In the genomic region with DNA sequence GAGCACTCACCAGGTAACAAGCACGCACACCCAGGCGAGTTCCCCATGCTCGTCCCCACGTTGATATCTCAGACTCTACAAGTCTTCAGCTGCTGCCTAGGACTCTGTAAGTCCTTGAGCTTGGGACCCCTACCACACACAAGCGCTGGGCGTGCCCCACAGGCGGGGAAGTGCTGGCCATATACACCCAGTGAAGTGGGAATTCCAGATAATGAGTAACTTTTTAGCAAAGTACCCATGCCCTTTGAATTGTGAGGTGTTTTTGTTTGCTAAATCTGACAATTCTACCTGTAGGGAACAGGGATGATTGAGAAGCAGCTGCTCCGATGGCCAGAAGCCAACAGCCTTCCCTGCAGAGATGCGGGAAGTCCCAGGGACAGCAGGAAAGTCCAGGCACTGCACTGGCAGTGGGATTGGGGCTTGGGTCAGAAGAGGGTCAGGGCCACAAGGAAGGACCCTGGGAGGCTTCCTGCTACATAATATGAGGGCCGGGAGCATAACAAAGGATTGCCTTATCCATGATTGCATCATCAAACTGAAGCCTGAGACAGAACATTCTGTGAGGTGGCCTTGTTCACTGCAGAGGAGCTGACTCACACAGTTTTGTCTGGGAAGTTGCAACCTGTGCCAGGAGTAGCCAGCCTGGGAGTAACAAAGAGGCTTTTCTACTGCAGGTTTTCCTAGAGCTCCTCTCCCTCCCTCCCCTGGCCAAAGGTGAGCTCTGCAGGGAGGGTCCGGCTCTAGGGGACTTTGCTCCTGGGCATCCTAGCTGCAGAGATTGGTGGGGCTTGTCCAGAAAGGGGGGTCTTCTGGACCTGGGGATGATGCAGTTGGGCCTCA, we compare ENCODE assay signal across 8 cellular contexts. TPM values are rescaled to one million over a fixed set of nuclear protein-coding genes. Genes with fewer than 3 reads are reported as not detected.
DNase-seq lines count a peak whose midpoint lies in the region; ATAC-seq and TF ChIP-seq lines count a peak whose summit lies in the region.

No MANE protein-coding gene starts in this region.

- H3K4me1 ChIP-seq in esophagus (ENCODE audit: control insufficient read depth in 2 of 2, insufficient read depth in 2 of 2, low read length in 1 of 2) (peaks cover 2 to 19% of the 10 kb centered on the region in 2 donors), mucosa of stomach (ENCODE audit: control insufficient read depth, insufficient read depth, low read length) (peaks cover 41% of the 10 kb centered on the region)

- no peaks in the 10 kb centered on the region for H3K27me3 ChIP-seq in AG04450 (ENCODE audit: control insufficient read depth, insufficient read depth, low read length)
- H3K27me3 ChIP-seq in esophagus (ENCODE audit: control insufficient read depth in 1 of 2, insufficient read depth in 2 of 2, low read length in 2 of 2): no peaks in the 10 kb centered on the region
- no peaks in the 10 kb centered on the region for H3K27me3 ChIP-seq in mucosa of stomach (ENCODE audit: control insufficient read depth, insufficient read depth, low read length)
- H3K27me3 ChIP-seq in WERI-Rb-1 (ENCODE audit: insufficient read depth, low read depth, severe bottlenecking): peaks cover 8% of the 10 kb centered on the region

- no peak overlapping the region for H3K4me3 Mint-ChIP-seq in activated T-cell treated with anti-CD3 and anti-CD28 coated beads, Interleukin-2, amount 50 U/mL, for 24 hours

- ATAC-seq in HG02981 (IDR thresholded peaks at IDR 0.05; ENCODE audit: unreplicated experiment): no peak

- H3K4me1 Mint-ChIP-seq in activated T-cell treated with anti-CD3 and anti-CD28 coated beads, Interleukin-2, amount 50 U/mL, for 24 hours (ENCODE audit: low read depth): no peaks in the 10 kb centered on the region

- TF ChIP-seq CTCF in AG04450 (IDR thresholded peaks at IDR 0.05; ENCODE audit: low read depth, low read length) (no peak), WERI-Rb-1 (IDR thresholded peaks at IDR 0.05; ENCODE audit: low read depth, low read length) (no peak)

- no peak overlapping the region for H3K4me3 ChIP-seq in AG04450 (ENCODE audit: low read depth, low read length)
- H3K4me3 ChIP-seq in esophagus (ENCODE audit: low read depth in 1 of 2, low read length in 2 of 2): no peak overlapping the region
- no peak overlapping the region for H3K4me3 ChIP-seq in mucosa of stomach (ENCODE audit: low read length)
- no peak overlapping the region for H3K4me3 ChIP-seq in WERI-Rb-1 (ENCODE audit: low read depth, low read length)

- CTCF ChIA-PET in AG04450 (lab: Charles Lee): interaction anchor here (0.6 to 0.9 kb wide), 2 partner anchors 15 to 1918 kb away, joined by 3 to 7 read pairs; no protein-coding TSS in a partner anchor

- peak overlapping the region; percentile 96 for H3K27ac ChIP-seq in AG04450 (ENCODE audit: low read depth, low read length)
- H3K27ac ChIP-seq in esophagus (ENCODE audit: low read depth in 2 of 2, low read length in 1 of 2): peak overlapping the region; percentile 75 to 86
- H3K27ac ChIP-seq in WERI-Rb-1: no peak overlapping the region

- 50 to 57% methylated on average over 11 of the region's 11 CpGs for WGBS in esophagus, 2 donors

- H3K36me3 ChIP-seq in esophagus (ENCODE audit: control insufficient read depth in 2 of 2, insufficient read depth in 2 of 2, low read length in 1 of 2) (no peaks in the 10 kb centered on the region), mucosa of stomach (ENCODE audit: control insufficient read depth, insufficient read depth, low read length) (no peaks in the 10 kb centered on the region), WERI-Rb-1 (no peaks in the 10 kb centered on the region)

- no peaks in the 10 kb centered on the region for H3K9me3 Mint-ChIP-seq in activated T-cell treated with anti-CD3 and anti-CD28 coated beads, Interleukin-2, amount 50 U/mL, for 24 hours

- H3K9me3 ChIP-seq in AG04450 (ENCODE audit: control insufficient read depth, insufficient read depth, low read length): no peaks in the 10 kb centered on the region
- no peaks in the 10 kb centered on the region for H3K9me3 ChIP-seq in esophagus (ENCODE audit: control insufficient read depth in 2 of 2, insufficient read depth in 1 of 2, low read depth in 1 of 2, low read length in 1 of 2)
- no peaks in the 10 kb centered on the region for H3K9me3 ChIP-seq in mucosa of stomach (ENCODE audit: control insufficient read depth, low read length)
- H3K9me3 ChIP-seq in WERI-Rb-1 (ENCODE audit: severe bottlenecking): no peaks in the 10 kb centered on the region

- H3K27ac Mint-ChIP-seq in activated T-cell treated with anti-CD3 and anti-CD28 coated beads, Interleukin-2, amount 50 U/mL, for 24 hours: no peak overlapping the region

- POLR2A ChIA-PET in AG04450 (lab: Yijun Ruan, JAX): interaction anchor here (0.9 to 1.6 kb wide), 2 partner anchors 12 to 84 kb away, joined by 3 read pairs; no protein-coding TSS in a partner anchor

- H3K9ac ChIP-seq in mucosa of stomach (ENCODE audit: low read length): peak overlapping the region; percentile 29

- peaks cover 19% of the 10 kb centered on the region for H3K27me3 Mint-ChIP-seq in activated T-cell treated with anti-CD3 and anti-CD28 coated beads, Interleukin-2, amount 50 U/mL, for 24 hours

- DNase-seq in AG04450 (ENCODE audit: low read depth, low spot score): peak; percentile 89
- DNase-seq in NCI-H1105 treated with DMSO at 0.1 percent for 48 hours (lab: John Stamatoyannopoulos, UW): peak; percentile 16
- DNase-seq in activated T-cell treated with anti-CD3 and anti-CD28 coated beads, Interleukin-2, amount 50 U/mL, for 24 hours: no peak
- no peak for DNase-seq in NCI-H146 (lab: John Stamatoyannopoulos, UW)
- DNase-seq in WERI-Rb-1: no peak

- no peaks in the 10 kb centered on the region for H3K36me3 Mint-ChIP-seq in activated T-cell treated with anti-CD3 and anti-CD28 coated beads, Interleukin-2, amount 50 U/mL, for 24 hours (ENCODE audit: low read depth)

RNA-seq across cellular contexts. Expression of a gene that starts 13.2 kb away (rescaled TPM):
- 1.8 and 2.4 TPM in 2 replicates for polyA plus RNA-seq in AG04450 (2011; rRNA removed)
- 0.78 and 2.1 TPM in 2 replicates for polyA minus RNA-seq in AG04450 (2011; rRNA and poly(A)+ RNA removed)
- 10 to 100 TPM in 1 of 2 donors, 1 to 10 TPM in 1; 8.9 to 30.5 TPM for polyA plus RNA-seq in esophagus

RNA-seq across cellular contexts. Expression of a gene that starts 17.8 kb away (rescaled TPM):
- polyA plus RNA-seq in AG04450 (2011; rRNA removed) (not detected in 2 replicates), esophagus (under 1 TPM; 0.10 to 0.16 TPM)
- 0.13 TPM in 1 of 2 replicates, not detected in the other for polyA minus RNA-seq in AG04450 (2011; rRNA and poly(A)+ RNA removed)

RNA-seq across cellular contexts. Expression of a gene that starts 37.8 kb away (rescaled TPM):
- not detected in 2 replicates for polyA plus RNA-seq in AG04450 (2011; rRNA removed)
- not detected in 2 replicates for polyA minus RNA-seq in AG04450 (2011; rRNA and poly(A)+ RNA removed)
- not detected for polyA plus RNA-seq in esophagus

Comparison
In these comparisons a context has a peak if more than half of its experiments do, and no peak if none do; other contexts are left out.
1. DNase-seq: peak in AG04450 (single experiment) and NCI-H1105 treated with DMSO at 0.1 percent for 48 hours (single experiment); none in activated T-cell treated with anti-CD3 and anti-CD28 coated beads, Interleukin-2, amount 50 U/mL, for 24 hours (single experiment), NCI-H146 (single experiment) and WERI-Rb-1 (single experiment).